Comparison of ENCODE assay signal across 19 cellular contexts in genomic region chr2:179355881-179356280, GRCh38.
DNase-seq lines count a peak whose midpoint lies in the region; ATAC-seq, FAIRE-seq and TF ChIP-seq lines count a peak whose summit lies in the region.
"Had no signal": no experiment of that assay in that cellular context is flagged by ENCODE, and none has a peak within 500 bp of the region (broad histone marks: within the 10 kb centered on the region; RNA-seq: fewer than 3 reads in every experiment).

No MANE protein-coding gene starts in this region.

- no peak for ATAC-seq in GM18498 (IDR thresholded peaks at IDR 0.05; ENCODE audit: unreplicated experiment)
- ATAC-seq: PC-3 had no signal

- TF ChIP-seq CTCF in AG10803 (conservative IDR thresholded peaks at IDR 0.05; ENCODE audit: low read length) = no peak

- FAIRE-seq in GM19239 (lab: Jason Lieb, UNC) = no peak
- FAIRE-seq: HTR-8/SVneo had no signal

- DNase-seq in AG10803 (ENCODE audit: low read depth) (peak; percentile 30), amniotic epithelial cell (ENCODE audit: low read depth) (peak; percentile 30), fibroblast of peridontal ligament (ENCODE audit: extremely low read depth) (peak; percentile 59), renal cortical epithelial cell (ENCODE audit: low read depth) (peak; percentile 18), GM19239 (ENCODE audit: insufficient read length, low spot score) (no peak), NCI-H1436 (lab: John Stamatoyannopoulos, UW) (no peak), NCI-H187 treated with DMSO at 0.1 percent for 48 hours (lab: John Stamatoyannopoulos, UW) (no peak)
- DNase-seq: BE2C; CD4-positive, alpha-beta T cell; DMS53; HCEC 1CT; NCI-H1436 treated with DMSO at 0.1 percent for 48 hours; NCI-H2081 treated with DMSO at 0.1 percent for 48 hours; NCI-H510A treated with DMSO at 0.1 percent for 48 hours; NCI-H82; PC-3; SJCRH30 had no signal

- H3K4me3 ChIP-seq in AG10803 (ENCODE audit: low read length) = no peak overlapping the region
- H3K4me3 ChIP-seq: SJCRH30 had no signal

Comparison
In these comparisons a context has a peak if more than half of its experiments do, and no peak if none do; other contexts are left out.
1. DNase-seq: peak in AG10803 (single experiment), amniotic epithelial cell (single experiment), fibroblast of peridontal ligament (single experiment) and renal cortical epithelial cell (single experiment); none in GM19239 (single experiment), NCI-H1436 (single experiment) and NCI-H187 treated with DMSO at 0.1 percent for 48 hours (single experiment).